In genomic region chr14:92754956-92755355, GRCh38 we compare ENCODE assay signal across 1 cellular context.
TF ChIP-seq lines count a peak whose summit lies in the region.

No MANE protein-coding gene starts in this region.

TF ChIP-seq in GM12878, 131 proteins besides CTCF, POLR2A, EP300 and RAD21 (continued from another document):
- no peak for TF ChIP-seq E4F1 (IDR thresholded peaks at IDR 0.05; ENCODE audit: borderline replicate concordance, partially characterized antibody)
